ENCODE assay signal across 11 cellular contexts in the genomic region with DNA sequence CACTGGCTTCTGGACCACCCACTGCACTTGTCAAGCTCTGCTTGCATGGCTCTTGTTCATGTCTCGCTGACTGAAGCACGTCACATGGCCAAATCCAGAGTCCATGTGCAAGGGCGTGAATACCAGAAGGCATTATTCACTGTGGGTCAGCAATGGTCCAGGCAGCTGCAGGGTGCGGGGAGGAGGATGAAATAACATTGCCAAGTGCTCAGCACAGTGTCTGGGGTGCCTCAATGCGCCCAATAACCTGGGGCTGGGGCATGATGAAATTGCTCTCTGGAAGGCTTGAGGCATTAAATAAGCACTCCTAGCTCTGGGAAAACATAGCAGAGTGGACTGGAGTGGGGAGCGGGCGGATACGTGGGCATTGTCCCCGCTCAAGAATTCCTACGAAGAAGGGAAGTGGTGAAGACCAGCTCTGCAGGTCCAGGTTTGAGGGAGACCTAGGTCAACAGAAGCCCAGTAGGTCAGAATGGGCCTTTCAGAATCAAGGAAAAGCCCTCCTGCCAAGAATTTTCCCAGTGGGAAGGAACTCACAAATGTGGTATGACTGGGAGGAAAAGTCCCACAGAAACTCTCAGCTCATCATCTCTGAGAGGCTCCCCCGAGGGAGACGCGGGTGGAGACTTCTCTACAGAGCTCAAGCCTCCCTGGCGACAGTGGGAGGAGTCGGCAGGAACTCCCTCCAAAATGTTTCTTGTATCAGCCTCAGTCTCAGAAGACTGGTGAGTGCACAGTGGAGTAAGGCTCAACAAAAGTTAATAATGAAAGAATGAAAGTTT. TPM values are rescaled to one million over a fixed set of nuclear protein-coding genes. Genes with fewer than 3 reads are reported as not detected.
DNase-seq lines count a peak whose midpoint lies in the region; ATAC-seq and TF ChIP-seq lines count a peak whose summit lies in the region.
"Had no signal": no experiment of that assay in that cellular context is flagged by ENCODE, and none has a peak within 500 bp of the region (broad histone marks: within the 10 kb centered on the region; RNA-seq: fewer than 3 reads in every experiment).

No MANE protein-coding gene starts in this region.

- H3K4me1 Mint-ChIP-seq in HFFc6 (ENCODE audit: low read depth) = peaks cover 45% of the 10 kb centered on the region
- H3K4me1 Mint-ChIP-seq: CD4-positive, CD25-positive, alpha-beta regulatory T cell had no signal

- peaks cover 0 to 4% (median 2%) of the 10 kb centered on the region in 4 donors for H3K4me1 ChIP-seq in liver (ENCODE audit: control insufficient read depth in 4 of 4, insufficient read depth in 4 of 4, low read length in 3 of 4)
- peaks cover 31% of the 10 kb centered on the region for H3K4me1 ChIP-seq in smooth muscle cell (ENCODE audit: low read depth)
- H3K4me1 ChIP-seq in mammary epithelial cell (ENCODE audit: insufficient read depth, low read length) = no peaks in the 10 kb centered on the region

- H3K4me3 ChIP-seq in coronary artery (no peak overlapping the region), liver (ENCODE audit: low read depth in 1 of 3, low read length in 3 of 3) (no peak overlapping the region), smooth muscle cell (no peak overlapping the region), mammary epithelial cell (replicated peaks in 1 of 3; ENCODE audit: insufficient read depth in 1 of 3, low read depth in 2 of 3, low read length in 3 of 3) (no peak overlapping the region)

- no peaks in the 10 kb centered on the region for H3K79me2 ChIP-seq in smooth muscle cell (ENCODE audit: low read depth)
- H3K79me2 ChIP-seq in mammary epithelial cell (ENCODE audit: insufficient read depth, low read length) = no peaks in the 10 kb centered on the region

- peaks cover 8% of the 10 kb centered on the region for H3K27me3 Mint-ChIP-seq in HFFc6 (ENCODE audit: insufficient read depth)

- no TSS peak for BruUV-seq in mammary epithelial cell (replicated peaks; lab: Mats Ljungman, UMichigan)

- H3K27ac Mint-ChIP-seq in HFFc6 = peak overlapping the region; percentile 57
- H3K27ac Mint-ChIP-seq: CD4-positive, CD25-positive, alpha-beta regulatory T cell had no signal

- H3K9me3 Mint-ChIP-seq in HFFc6 = no peaks in the 10 kb centered on the region

- in situ Hi-C loops in mammary epithelial cell (cut with MboI; ENCODE audit: low sequenced_read_pairs in 2 of 2) = no loop called here

- H2AFZ ChIP-seq in smooth muscle cell (ENCODE audit: low read depth) (no peak overlapping the region), mammary epithelial cell (ENCODE audit: low read depth, low read length) (no peak overlapping the region)

- H3K9ac ChIP-seq in liver (ENCODE audit: low read depth in 1 of 2, low read length in 2 of 2) (no peak overlapping the region), smooth muscle cell (ENCODE audit: low read depth) (peak overlapping the region; percentile 11), mammary epithelial cell (ENCODE audit: insufficient read depth, low read length) (no peak overlapping the region)

- H3K36me3 ChIP-seq in liver (ENCODE audit: control insufficient read depth in 4 of 4, insufficient read depth in 3 of 4, low read depth in 1 of 4, low read length in 3 of 4) = no peaks in the 10 kb centered on the region
- no peaks in the 10 kb centered on the region for H3K36me3 ChIP-seq in smooth muscle cell (ENCODE audit: low read depth)
- H3K36me3 ChIP-seq in mammary epithelial cell (ENCODE audit: insufficient read depth, low read length) = no peaks in the 10 kb centered on the region

- peak overlapping the region; percentile 33 for H3K4me2 ChIP-seq in smooth muscle cell
- no peak overlapping the region for H3K4me2 ChIP-seq in mammary epithelial cell (ENCODE audit: insufficient read depth, low read depth, low read length)

- no peak for TF ChIP-seq RAD21 in liver (IDR thresholded peaks at IDR 0.05)

- H3K27ac ChIP-seq in coronary artery (peak overlapping the region; percentile 88 to 91), liver (ENCODE audit: low read depth in 1 of 2, low read length in 2 of 2) (peak overlapping the region; percentile 40 to 59), smooth muscle cell (ENCODE audit: low read depth) (peak overlapping the region; percentile 99), mammary epithelial cell (ENCODE audit: insufficient read depth, low read depth, low read length) (no peak overlapping the region)

- dilution Hi-C loops in mammary epithelial cell (cut with HindIII; ENCODE audit: low sequenced_read_pairs) = no loop called here

- 82% methylated on average over 15 of the region's 15 CpGs for WGBS in liver
- 58% methylated on average over 15 of the region's 15 CpGs for WGBS in smooth muscle cell (ENCODE audit: low lambda C conversion rate)
- WGBS in mammary epithelial cell (ENCODE audit: low coverage, missing lambda C conversion rate) = 66% methylated on average over 9 of the region's 15 CpGs

- ATAC-seq in GM21390 (IDR thresholded peaks at IDR 0.05; ENCODE audit: unreplicated experiment) = no peak

- intact Hi-C loops in mammary epithelial cell (cut with micrococcal nuclease) = no loop called here

- no peaks in the 10 kb centered on the region for H3K36me3 Mint-ChIP-seq in HFFc6 (ENCODE audit: low read depth)
- H3K36me3 Mint-ChIP-seq: CD4-positive, CD25-positive, alpha-beta regulatory T cell had no signal

- no peaks in the 10 kb centered on the region for H4K20me1 ChIP-seq in smooth muscle cell (ENCODE audit: low read depth)
- no peaks in the 10 kb centered on the region for H4K20me1 ChIP-seq in mammary epithelial cell (ENCODE audit: insufficient read depth, low read length)

- DNase-seq in HFFc6 (peak; percentile 62), coronary artery (ENCODE audit: low spot score) (peak; percentile 93), smooth muscle cell (lab: John Stamatoyannopoulos, UW; ENCODE audit: unreplicated experiment) (peak; percentile 14), COLO829 (ENCODE audit: low spot score) (no peak), NCI-H2227 treated with DMSO at 0.1 percent for 48 hours (lab: John Stamatoyannopoulos, UW) (no peak), mammary epithelial cell (no peak)
- DNase-seq: CD4-positive, CD25-positive, alpha-beta regulatory T cell; NCI-H2081 treated with DMSO at 0.1 percent for 48 hours; small intestine had no signal

- CTCF ChIA-PET in mammary epithelial cell (lab: Charles Lee; ENCODE audit: low non-redundant PET) = no interaction called here

- H3K4me3 Mint-ChIP-seq in HFFc6 = no peak overlapping the region; the same call in 1 of the 2 replicates
- H3K4me3 Mint-ChIP-seq: CD4-positive, CD25-positive, alpha-beta regulatory T cell had no signal

- TF ChIP-seq CTCF in HFFc6 (IDR thresholded peaks at IDR 0.05) = no peak
- no peak for TF ChIP-seq CTCF in coronary artery (IDR thresholded peaks at IDR 0.05)
- TF ChIP-seq CTCF in liver (IDR thresholded peaks at IDR 0.05; ENCODE audit: low read depth, low read length, missing input control) = no peak
- TF ChIP-seq CTCF in smooth muscle cell (IDR thresholded peaks at IDR 0.05; ENCODE audit: borderline replicate concordance, insufficient read depth, poor library complexity, severe bottlenecking) = no peak
- TF ChIP-seq CTCF in mammary epithelial cell (conservative IDR thresholded peaks at IDR 0.05 in 1 of 2, IDR thresholded peaks at IDR 0.05 in 1 of 2; ENCODE audit: extremely low read depth in 1 of 2, insufficient read depth in 1 of 2, low read depth in 1 of 2, low read length in 2 of 2) = no peak

- H3K27me3 ChIP-seq in liver (ENCODE audit: control insufficient read depth in 4 of 4, insufficient read depth in 4 of 4, low read length in 3 of 4) = no peaks in the 10 kb centered on the region
- H3K27me3 ChIP-seq in smooth muscle cell (ENCODE audit: low read depth) = no peaks in the 10 kb centered on the region
- no peaks in the 10 kb centered on the region for H3K27me3 ChIP-seq in mammary epithelial cell (ENCODE audit: insufficient read depth, low read length)

- H3F3A ChIP-seq in smooth muscle cell (ENCODE audit: low read depth) = peaks cover 6% of the 10 kb centered on the region

- H3K9me3 ChIP-seq in liver (ENCODE audit: control insufficient read depth in 4 of 4, low read length in 3 of 4) (no peaks in the 10 kb centered on the region), smooth muscle cell (replicated peaks; ENCODE audit: low read depth) (no peaks in the 10 kb centered on the region), mammary epithelial cell (replicated peaks; ENCODE audit: insufficient read depth, low read length) (no peaks in the 10 kb centered on the region)

TF ChIP-seq in liver, 16 proteins besides CTCF, POLR2A, EP300 and RAD21 (continues in another document):
- TF ChIP-seq GABPA (IDR thresholded peaks at IDR 0.05 in 1 of 2, conservative IDR thresholded peaks at IDR 0.05 in 1 of 2) (no peak), FOXA2 (IDR thresholded peaks at IDR 0.05) (no peak)
- TF ChIP-seq, protein P1, sequence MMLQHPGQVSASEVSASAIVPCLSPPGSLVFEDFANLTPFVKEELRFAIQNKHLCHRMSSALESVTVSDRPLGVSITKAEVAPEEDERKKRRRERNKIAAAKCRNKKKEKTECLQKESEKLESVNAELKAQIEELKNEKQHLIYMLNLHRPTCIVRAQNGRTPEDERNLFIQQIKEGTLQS (IDR thresholded peaks at IDR 0.05) = no peak

RNA-seq across cellular contexts. Expression of a gene that starts 15.3 kb away (rescaled TPM):
- total RNA-seq in HFFc6 (2021; fragmentation: NEBNext Ultra II Directional; extraction: Animal tissue kit (Norgen Biotek cat#: 25700)) = not detected
- under 1 TPM in 1 of 2 donors, not detected in 1; 0.09 TPM for total RNA-seq in liver
- polyA plus RNA-seq in liver = not detected
- total RNA-seq in smooth muscle cell = not detected in 2 replicates
- not detected in 2 replicates for polyA plus RNA-seq in smooth muscle cell
- total RNA-seq in mammary epithelial cell = not detected
- not detected for polyA plus RNA-seq in mammary epithelial cell
- polyA minus RNA-seq in mammary epithelial cell = not detected
- total RNA-seq: CD4-positive, CD25-positive, alpha-beta regulatory T cell had no signal
- polyA plus RNA-seq: CD4-positive, CD25-positive, alpha-beta regulatory T cell; small intestine had no signal

RNA-seq across cellular contexts. Expression of a gene that starts 33.6 kb away (rescaled TPM):
- total RNA-seq in HFFc6 (2021; fragmentation: NEBNext Ultra II Directional; extraction: Animal tissue kit (Norgen Biotek cat#: 25700)) = 1 to 10 TPM; 3.9 to 5.4 (median 4.8) TPM
- total RNA-seq in liver (10 to 100 TPM; 12.6 to 17.5 TPM), smooth muscle cell (1.6 and 3.5 TPM in 2 replicates), mammary epithelial cell (10 to 100 TPM in 1 of 2 donors, 1 to 10 TPM in 1; 6.8 to 13.0 TPM)
- polyA plus RNA-seq in liver (1 to 10 TPM; 8.7 to 9.2 TPM), smooth muscle cell (4.1 and 11.3 TPM in 2 replicates), mammary epithelial cell (5.0 TPM)
- polyA minus RNA-seq in mammary epithelial cell = 6.8 TPM

Comparison
In these comparisons a context has a peak if more than half of its experiments do, and no peak if none do; other contexts are left out.
1. DNase-seq: peak in HFFc6 (single experiment), coronary artery (single experiment) and smooth muscle cell (single experiment); none in COLO829 (single experiment), NCI-H2227 treated with DMSO at 0.1 percent for 48 hours (single experiment) and mammary epithelial cell (single experiment).